In the genomic region with DNA sequence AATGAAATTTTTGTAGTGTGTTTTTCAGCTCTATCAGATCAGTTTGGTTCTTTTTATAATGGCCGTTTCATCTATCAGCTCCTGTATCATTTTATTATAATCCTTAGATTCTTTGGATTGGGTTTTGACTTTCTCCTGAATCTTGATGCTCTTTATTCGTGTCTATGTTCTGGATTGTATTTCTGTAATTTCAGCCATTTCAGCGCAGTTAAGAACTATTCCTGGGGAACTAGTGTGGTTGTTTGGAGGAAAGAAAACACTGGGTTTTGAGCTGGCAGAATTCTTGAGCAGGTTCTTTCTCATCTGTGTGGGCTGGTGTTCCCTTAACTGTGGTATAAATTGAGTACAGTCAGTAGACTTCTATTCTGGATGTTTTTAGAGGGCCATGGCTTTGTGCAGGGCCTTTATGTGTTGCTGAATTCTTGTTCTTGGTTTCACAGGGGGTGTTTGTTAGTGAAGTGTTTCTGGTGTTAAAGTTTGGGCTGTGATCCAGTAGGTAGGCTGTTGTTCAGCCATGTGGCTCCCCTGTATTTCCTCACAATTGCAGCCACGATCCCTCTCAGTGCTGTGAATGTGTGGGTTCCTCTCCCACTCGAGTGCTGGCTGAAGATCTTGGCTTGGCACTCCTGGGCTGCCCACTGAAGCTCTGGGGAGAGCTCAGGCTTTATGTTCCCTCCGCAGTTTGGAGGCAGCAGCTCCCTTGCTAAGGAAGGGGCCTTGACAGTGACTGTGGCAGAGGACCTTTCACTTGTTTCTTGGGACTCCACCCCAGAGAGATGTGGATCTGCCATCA, we compare ENCODE assay signal across 22 cellular contexts. TPM values are rescaled to one million over a fixed set of nuclear protein-coding genes. Genes with fewer than 3 reads are reported as not detected.
DNase-seq lines count a peak whose midpoint lies in the region; ATAC-seq and TF ChIP-seq lines count a peak whose summit lies in the region.
"Had no signal": no experiment of that assay in that cellular context is flagged by ENCODE, and none has a peak within 500 bp of the region (broad histone marks: within the 10 kb centered on the region; RNA-seq: fewer than 3 reads in every experiment).

No MANE protein-coding gene starts in this region.

- H3K18ac ChIP-seq in mesenchymal stem cell (ENCODE audit: low read depth in 1 of 2, low read length in 2 of 2), result no peak overlapping the region

- peak overlapping the region; percentile 53 to 99 for H3K27ac ChIP-seq in SK-N-SH (ENCODE audit: low read depth in 2 of 2, low read length in 1 of 2)
- peak overlapping the region; percentile 59 for H3K27ac ChIP-seq in brain microvascular endothelial cell
- H3K27ac ChIP-seq in mesenchymal stem cell (ENCODE audit: low read length, poor library complexity, severe bottlenecking), result no peak overlapping the region
- H3K27ac ChIP-seq: 22Rv1, Peyer's patch had no signal

- peaks cover 10% of the 10 kb centered on the region for H3F3A ChIP-seq in SK-N-SH (replicated peaks; ENCODE audit: insufficient read depth)

- no peak overlapping the region for H2BK12ac ChIP-seq in mesenchymal stem cell (ENCODE audit: low read length in 2 of 2)

- no peak for TF ChIP-seq RAD21 in SK-N-SH (IDR thresholded peaks at IDR 0.05; ENCODE audit: low read length)

- H2BK120ac ChIP-seq in mesenchymal stem cell (ENCODE audit: low read depth, low read length), result no peak overlapping the region

- H3K4me1 ChIP-seq in SK-N-SH (ENCODE audit: control insufficient read depth in 1 of 2, insufficient read depth in 2 of 2, low read depth in 1 of 2, low read length in 1 of 2) (peaks cover 0 to 37% of the 10 kb centered on the region in 2 experiments; a peak in 3 of 4 replicates), mesenchymal stem cell (ENCODE audit: control insufficient read depth, insufficient read depth, low read depth, low read length) (no peaks in the 10 kb centered on the region)
- H3K4me1 ChIP-seq: Peyer's patch had no signal

- no peak overlapping the region for H3K23ac ChIP-seq in mesenchymal stem cell (ENCODE audit: low read length in 2 of 2)

- CTCF ChIA-PET in SK-N-SH (lab: Yijun Ruan, JAX), result interaction anchor here (0.8 to 3.8 kb wide), 9 partner anchors 21 to 398 kb away, joined by 3 to 14 read pairs (median 4); no protein-coding TSS in a partner anchor

- DNase-seq in SK-N-SH (no peak), brain microvascular endothelial cell (no peak), mesenchymal stem cell (no peak), superior temporal gyrus (ENCODE audit: extremely low spot score) (peak; percentile 60), posterior vena cava (ENCODE audit: low spot score) (no peak), H7 (no peak)
- DNase-seq: CD8-positive, alpha-beta T cell; DND-41; GF-D8; NCI-H1048; NCI-H146; NCI-H2081; NCI-H510A treated with DMSO at 0.1 percent for 48 hours; Peyer's patch; SHP77 had no signal

- no peak overlapping the region for H2BK5ac ChIP-seq in mesenchymal stem cell (ENCODE audit: low read depth, low read length, poor library complexity, severe bottlenecking)

- H3K27me3 ChIP-seq in SK-N-SH (ENCODE audit: insufficient read depth), result no peaks in the 10 kb centered on the region
- no peaks in the 10 kb centered on the region for H3K27me3 ChIP-seq in brain microvascular endothelial cell (replicated peaks)
- H3K27me3 ChIP-seq in mesenchymal stem cell (ENCODE audit: control insufficient read depth in 1 of 2, insufficient read depth in 1 of 2, low read length in 2 of 2), result no peaks in the 10 kb centered on the region
- H3K27me3 ChIP-seq in H7 (ENCODE audit: control insufficient read depth, insufficient read depth, low read length), result no peaks in the 10 kb centered on the region
- H3K27me3 ChIP-seq: BLaER1, Peyer's patch had no signal

- H3K79me1 ChIP-seq in mesenchymal stem cell (replicated peaks; ENCODE audit: low read length, poor library complexity, severe bottlenecking), result no peaks in the 10 kb centered on the region

- no peaks in the 10 kb centered on the region for H4K20me1 ChIP-seq in SK-N-SH (ENCODE audit: insufficient read depth)
- H4K20me1 ChIP-seq: BLaER1 had no signal

- H3K14ac ChIP-seq in mesenchymal stem cell (ENCODE audit: low read length in 2 of 2), result no peak overlapping the region

- no peak for ATAC-seq in SK-N-SH treated with all-trans-retinoic acid at 6 μM for 48 hours
- no peak for ATAC-seq in GM18873 (IDR thresholded peaks at IDR 0.05; ENCODE audit: low FRiP score, unreplicated experiment)
- ATAC-seq: CD8-positive, alpha-beta T cell; HepG2 had no signal

- no peak for TF ChIP-seq EP300 in SK-N-SH (IDR thresholded peaks at IDR 0.05; ENCODE audit: borderline replicate concordance in 1 of 2, low read depth in 1 of 2, low read length in 1 of 2)

- no peak overlapping the region for H4K91ac ChIP-seq in mesenchymal stem cell (ENCODE audit: low read length)

- no peak overlapping the region for H4K8ac ChIP-seq in mesenchymal stem cell (ENCODE audit: low read length)

- H3K4me2 ChIP-seq in SK-N-SH (no peak overlapping the region), mesenchymal stem cell (ENCODE audit: low read length, poor library complexity, severe bottlenecking) (no peak overlapping the region)

- H3K9ac ChIP-seq in SK-N-SH, result no peak overlapping the region; the same call in 1 of the 2 replicates
- H3K9ac ChIP-seq in mesenchymal stem cell (ENCODE audit: low read length), result peak overlapping the region; percentile 17
- H3K9ac ChIP-seq: BLaER1 had no signal

- WGBS in SK-N-SH (ENCODE audit: low lambda C conversion rate), result 88% methylated on average over 6 of the region's 6 CpGs
- 92% methylated on average over 5 of the region's 6 CpGs for WGBS in mesenchymal stem cell

- no peak for TF ChIP-seq CTCF in SK-N-SH (IDR thresholded peaks at IDR 0.05)
- no peak for TF ChIP-seq CTCF in brain microvascular endothelial cell (IDR thresholded peaks at IDR 0.05; ENCODE audit: low read depth, low read length, missing control alignments)

- no peak overlapping the region for H2AK5ac ChIP-seq in mesenchymal stem cell (ENCODE audit: low read length, severe bottlenecking)

- H3K36me3 ChIP-seq in SK-N-SH (replicated peaks in 1 of 2; ENCODE audit: control insufficient read depth in 1 of 2, insufficient read depth in 2 of 2, low read length in 1 of 2) (no peaks in the 10 kb centered on the region), brain microvascular endothelial cell (replicated peaks) (no peaks in the 10 kb centered on the region), mesenchymal stem cell (ENCODE audit: control insufficient read depth in 1 of 2, insufficient read depth in 2 of 2, low read depth in 1 of 2, low read length in 2 of 2) (no peaks in the 10 kb centered on the region), H7 (replicated peaks; ENCODE audit: control insufficient read depth, insufficient read depth, low read length) (no peaks in the 10 kb centered on the region)
- H3K36me3 ChIP-seq: BLaER1, Peyer's patch had no signal

- H3K4me3 ChIP-seq in SK-N-SH (ENCODE audit: low read depth in 2 of 2, low read length in 1 of 2) (no peak overlapping the region), brain microvascular endothelial cell (ENCODE audit: low read depth, low read length) (no peak overlapping the region), mesenchymal stem cell (ENCODE audit: insufficient read depth in 1 of 2, low read depth in 1 of 2, low read length in 2 of 2) (no peak overlapping the region), H7 (ENCODE audit: insufficient read depth, low read depth, low read length) (no peak overlapping the region)
- H3K4me3 ChIP-seq: BLaER1, Peyer's patch had no signal

- no peaks in the 10 kb centered on the region for H3K79me2 ChIP-seq in SK-N-SH (ENCODE audit: insufficient read depth)

- POLR2A ChIA-PET in SK-N-SH (lab: Yijun Ruan, JAX), result interaction anchor here (0.7 to 7.9 kb wide), 15 partner anchors 10 to 285 kb away, joined by 3 to 393 read pairs (median 5); partner anchors contain the start of genes RGS4 and RGS5

- H3K9me2 ChIP-seq in SK-N-SH, result no peaks in the 10 kb centered on the region

- no peak overlapping the region for H2BK15ac ChIP-seq in mesenchymal stem cell (ENCODE audit: low read depth, poor library complexity, severe bottlenecking)

- H2AFZ ChIP-seq in SK-N-SH (ENCODE audit: low read depth) (peak overlapping the region; percentile 42; the same call in 1 of the 2 replicates), mesenchymal stem cell (ENCODE audit: low read depth, low read length) (no peak overlapping the region)

- in situ Hi-C loops in brain microvascular endothelial cell (cut with HindIII; ENCODE audit: low pct_ligation_motif_present, low sequenced_read_pairs), result no loop called here

- H3K9me3 ChIP-seq in SK-N-SH (peaks cover 14% of the 10 kb centered on the region; the same call in 1 of the 2 replicates), mesenchymal stem cell (ENCODE audit: control insufficient read depth, low read length) (peaks cover 18% of the 10 kb centered on the region)
- H3K9me3 ChIP-seq: Peyer's patch had no signal

- intact Hi-C loops in posterior vena cava (cut with DNase I), result no loop called here

- H3K4ac ChIP-seq in mesenchymal stem cell (ENCODE audit: low read depth in 1 of 2, low read length in 2 of 2), result no peak overlapping the region

TF ChIP-seq in SK-N-SH, 30 proteins besides CTCF, POLR2A, EP300 and RAD21 (continues in another document):
- TF ChIP-seq USF1 (IDR thresholded peaks at IDR 0.05; ENCODE audit: borderline replicate concordance, low read depth), result no peak
- TF ChIP-seq RCOR1 (IDR thresholded peaks at IDR 0.05; ENCODE audit: low read length), result no peak
- TF ChIP-seq NRF1 (IDR thresholded peaks at IDR 0.05; ENCODE audit: low read depth, low read length), result no peak

TF ChIP-seq in SK-N-SH treated with all-trans-retinoic acid at 6 μM for 48 hours, 23 proteins besides CTCF, POLR2A, EP300 and RAD21 (continues in another document):
- TF ChIP-seq GLIS3 (CRISPR knock-in tag; IDR thresholded peaks at IDR 0.05) (no peak), ZFP30 (CRISPR knock-in tag; IDR thresholded peaks at IDR 0.05) (no peak), ISL1 (CRISPR knock-in tag; IDR thresholded peaks at IDR 0.05) (no peak)
- TF ChIP-seq, protein P1, sequence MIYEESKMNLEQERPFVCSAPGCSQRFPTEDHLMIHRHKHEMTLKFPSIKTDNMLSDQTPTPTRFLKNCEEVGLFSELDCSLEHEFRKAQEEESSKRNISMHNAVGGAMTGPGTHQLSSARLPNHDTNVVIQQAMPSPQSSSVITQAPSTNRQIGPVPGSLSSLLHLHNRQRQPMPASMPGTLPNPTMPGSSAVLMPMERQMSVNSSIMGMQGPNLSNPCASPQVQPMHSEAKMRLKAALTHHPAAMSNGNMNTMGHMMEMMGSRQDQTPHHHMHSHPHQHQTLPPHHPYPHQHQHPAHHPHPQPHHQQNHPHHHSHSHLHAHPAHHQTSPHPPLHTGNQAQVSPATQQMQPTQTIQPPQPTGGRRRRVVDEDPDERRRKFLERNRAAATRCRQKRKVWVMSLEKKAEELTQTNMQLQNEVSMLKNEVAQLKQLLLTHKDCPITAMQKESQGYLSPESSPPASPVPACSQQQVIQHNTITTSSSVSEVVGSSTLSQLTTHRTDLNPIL (CRISPR knock-in tag; IDR thresholded peaks at IDR 0.05; ENCODE audit: low read depth), result no peak

RNA-seq across cellular contexts. Expression of gene CCDC190, which starts 56.0 kb away (rescaled TPM):
- 0.13 and 0.21 TPM in 2 replicates for polyA plus RNA-seq in SK-N-SH (2012; rRNA removed)
- 0.14 and 0.18 TPM in 2 replicates for polyA plus RNA-seq in SK-N-SH (2012; cell fraction: cytosol; rRNA removed)
- polyA plus RNA-seq in SK-N-SH (2012; cell fraction: nucleus; rRNA removed), result 0.12 and 0.39 TPM in 2 replicates
- not detected for polyA plus RNA-seq in mesenchymal stem cell (2013, experiment 1 of 2)
- not detected for polyA plus RNA-seq in mesenchymal stem cell (2013, experiment 2 of 2)
- under 1 TPM; 0.19 to 0.37 TPM for total RNA-seq in posterior vena cava
- total RNA-seq in H7 (2014; rRNA removed; shearing (Covaris generic)), result not detected in 2 replicates
- total RNA-seq: CD8-positive, alpha-beta T cell; H4; HepG2; MCF 10A; Peyer's patch had no signal
- polyA plus RNA-seq: HepG2 had no signal
